29 cellular contexts compared by ENCODE assay signal in the genomic region with DNA sequence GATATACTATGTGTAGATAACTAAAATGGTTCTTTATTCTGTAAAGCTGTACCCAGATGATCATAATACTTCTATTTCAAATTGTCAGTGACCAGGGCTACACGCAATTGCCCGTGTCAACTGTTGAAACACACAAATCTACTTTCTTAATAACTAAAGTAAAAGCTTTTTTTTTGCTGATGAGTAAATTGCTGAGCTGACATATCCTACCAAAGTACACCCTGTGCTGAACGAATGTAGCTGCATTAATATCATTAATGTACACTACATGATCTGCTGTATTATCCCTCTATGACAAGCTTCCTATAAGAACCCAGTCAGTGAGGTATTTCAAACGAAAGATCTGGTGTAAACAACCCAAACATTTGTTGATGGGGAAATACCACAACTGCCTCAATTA.
"Had no signal": no experiment of that assay in that cellular context is flagged by ENCODE, and none has a peak within 500 bp of the region (broad histone marks: within the 10 kb centered on the region; RNA-seq: fewer than 3 reads in every experiment).

No MANE protein-coding gene starts in this region.

- H3K4me3 ChIP-seq: left lung, lower lobe of right lung, pancreas, prostate gland, sigmoid colon, spleen, tibial nerve, uterus had no signal

- H3K9me3 Mint-ChIP-seq: nephron, neural crest cell, type B pancreatic cell had no signal

- H3K27me3 ChIP-seq: left lung, pancreas, sigmoid colon, spleen, tibial nerve, uterus had no signal

- H3K4me1 Mint-ChIP-seq: immature natural killer cell; naive thymus-derived CD8-positive, alpha-beta T cell; nephron; neural crest cell; stimulated activated memory B cell treated with anti-CD40 and anti-IgM and Interleukin-4, amounts not matched to agents 10 μg/mL and 1 μg/mL and 100 μg/mL, for 72 hours; stimulated activated naive CD8-positive, alpha-beta T cell treated with anti-CD3 and anti-CD28 coated beads, Interleukin-15, amount 100 ng/mL, for 72 hours had no signal

- H3K27ac ChIP-seq: left lung, lower lobe of right lung, pancreas, prostate gland, sigmoid colon, spleen, tibial nerve, uterus had no signal

- H3K36me3 Mint-ChIP-seq: naive thymus-derived CD8-positive, alpha-beta T cell; stimulated activated memory B cell treated with anti-CD40 and anti-IgM and Interleukin-4, amounts not matched to agents 10 μg/mL and 1 μg/mL and 100 μg/mL, for 72 hours; type B pancreatic cell had no signal

- H3K36me3 ChIP-seq: left lung, lower lobe of right lung, pancreas, prostate gland, sigmoid colon, spleen, tibial nerve, uterus had no signal

- FAIRE-seq: islet of Langerhans, kidney, pancreas, small intestine had no signal

- H3K9me3 ChIP-seq: left lung, lower lobe of right lung, pancreas, prostate gland, sigmoid colon, uterus had no signal

- H3K27ac Mint-ChIP-seq: immature natural killer cell; naive thymus-derived CD8-positive, alpha-beta T cell; nephron; stimulated activated memory B cell treated with anti-CD40 and anti-IgM and Interleukin-4, amounts not matched to agents 10 μg/mL and 1 μg/mL and 100 μg/mL, for 72 hours; stimulated activated naive CD8-positive, alpha-beta T cell treated with anti-CD3 and anti-CD28 coated beads, Interleukin-15, amount 100 ng/mL, for 72 hours; type B pancreatic cell had no signal

- ATAC-seq: left colon; left lung; lower lobe of right lung; naive thymus-derived CD8-positive, alpha-beta T cell; pancreas; right cardiac atrium; stimulated activated memory B cell treated with anti-CD40 and anti-IgM and Interleukin-4, amounts not matched to agents 10 μg/mL and 1 μg/mL and 100 μg/mL, for 72 hours; stimulated activated naive CD8-positive, alpha-beta T cell treated with anti-CD3 and anti-CD28 coated beads, Interleukin-15, amount 100 ng/mL, for 72 hours had no signal

- DNase-seq: hypothalamus; immature natural killer cell; kidney; left colon; left lung; lower lobe of right lung; mammary epithelial cell; mesenchymal stem cell; naive thymus-derived CD8-positive, alpha-beta T cell; pancreas; posterior cingulate gyrus; retina; right cardiac atrium; sigmoid colon; small intestine; spleen; stimulated activated CD4-positive, alpha-beta T cell treated with anti-CD3 and anti-CD28 coated beads, Interleukin-4, amount 100 ng/mL, for 24 hours; stimulated activated CD8-positive, alpha-beta memory T cell treated with anti-CD3 and anti-CD28 coated beads, Interleukin-4, amount 100 ng/mL, for 48 hours; stimulated activated naive CD4-positive, alpha-beta T cell treated with Interleukin-2 at 50 U/mL for 16 hours; stimulated activated naive CD8-positive, alpha-beta T cell treated with anti-CD3 and anti-CD28 coated beads, Interleukin-15, amount 100 ng/mL, for 72 hours; substantia nigra; uterus had no signal

- H3K27me3 Mint-ChIP-seq: naive thymus-derived CD8-positive, alpha-beta T cell; stimulated activated memory B cell treated with anti-CD40 and anti-IgM and Interleukin-4, amounts not matched to agents 10 μg/mL and 1 μg/mL and 100 μg/mL, for 72 hours; stimulated activated naive CD8-positive, alpha-beta T cell treated with anti-CD3 and anti-CD28 coated beads, Interleukin-15, amount 100 ng/mL, for 72 hours; type B pancreatic cell had no signal

- H3K4me3 Mint-ChIP-seq: immature natural killer cell; naive thymus-derived CD8-positive, alpha-beta T cell; nephron; neural crest cell; stimulated activated memory B cell treated with anti-CD40 and anti-IgM and Interleukin-4, amounts not matched to agents 10 μg/mL and 1 μg/mL and 100 μg/mL, for 72 hours; stimulated activated naive CD8-positive, alpha-beta T cell treated with anti-CD3 and anti-CD28 coated beads, Interleukin-15, amount 100 ng/mL, for 72 hours; type B pancreatic cell had no signal

- H3K4me1 ChIP-seq: left lung, lower lobe of right lung, pancreas, prostate gland, sigmoid colon, spleen, tibial nerve, uterus had no signal
